ENCODE assay signal across 9 cellular contexts in genomic region chr9:98108540-98109031, GRCh38. TPM values are rescaled to one million over a fixed set of nuclear protein-coding genes. Genes with fewer than 3 reads are reported as not detected.
DNase-seq lines count a peak whose midpoint lies in the region; ATAC-seq and TF ChIP-seq lines count a peak whose summit lies in the region.
"Had no signal": no experiment of that assay in that cellular context is flagged by ENCODE, and none has a peak within 500 bp of the region (broad histone marks: within the 10 kb centered on the region; RNA-seq: fewer than 3 reads in every experiment).

No MANE protein-coding gene starts in this region.

- WGBS in testis, 2 donors: 75 to 85% methylated on average over 5 of the region's 5 CpGs
- 95% methylated on average over 5 of the region's 5 CpGs for WGBS in SK-N-SH (ENCODE audit: low lambda C conversion rate)

- TF ChIP-seq POLR2A in testis (IDR thresholded peaks at IDR 0.05): no peak

- no peaks in the 10 kb centered on the region for H3K79me2 ChIP-seq in SK-N-SH (ENCODE audit: insufficient read depth)

- intact Hi-C loops in mucosa of descending colon (cut with DNase I, micrococcal nuclease) (no loop called here), testis (cut with DNase I; ENCODE audit: low total_unique reads) (no loop called here)

- H2AFZ ChIP-seq in SK-N-SH (ENCODE audit: low read depth): no peak overlapping the region

- no peaks in the 10 kb centered on the region for H3K36me3 ChIP-seq in mucosa of descending colon (ENCODE audit: low read depth)
- H3K36me3 ChIP-seq in testis (ENCODE audit: low read depth, missing control alignments): no peaks in the 10 kb centered on the region
- H3K36me3 ChIP-seq in SK-N-SH (replicated peaks in 1 of 2; ENCODE audit: control insufficient read depth in 1 of 2, insufficient read depth in 2 of 2, low read length in 1 of 2): peaks cover 3 to 16% of the 10 kb centered on the region in 2 experiments

- H3K4me3 ChIP-seq in mucosa of descending colon (no peak overlapping the region), testis (no peak overlapping the region), SK-N-SH (ENCODE audit: low read depth in 2 of 2, low read length in 1 of 2) (no peak overlapping the region)

- H3K4me1 ChIP-seq in mucosa of descending colon (ENCODE audit: low read depth) (peaks cover 7% of the 10 kb centered on the region), testis (no peaks in the 10 kb centered on the region), SK-N-SH (ENCODE audit: control insufficient read depth in 1 of 2, insufficient read depth in 2 of 2, low read depth in 1 of 2, low read length in 1 of 2) (no peaks in the 10 kb centered on the region)

- H3K9ac ChIP-seq in SK-N-SH: no peak overlapping the region

- H3K27me3 ChIP-seq in testis: no peaks in the 10 kb centered on the region
- no peaks in the 10 kb centered on the region for H3K27me3 ChIP-seq in SK-N-SH (ENCODE audit: insufficient read depth)

- TF ChIP-seq CTCF in mucosa of descending colon (IDR thresholded peaks at IDR 0.05) (no peak), testis (IDR thresholded peaks at IDR 0.05) (no peak), SK-N-SH (IDR thresholded peaks at IDR 0.05) (no peak)

- no peak overlapping the region for H3K4me2 ChIP-seq in SK-N-SH

- CTCF ChIA-PET in SK-N-SH (lab: Yijun Ruan, JAX): interaction anchor here (1.3 to 1.9 kb wide), 2 partner anchors 10 kb away, joined by 3 to 6 read pairs; partner anchors contain the start of gene TRIM14

- peak; percentile 38 to 56 for DNase-seq in NOMO-1 (lab: John Stamatoyannopoulos, UW; ENCODE audit: unreplicated experiment in 2 of 2)
- DNase-seq in mucosa of descending colon: peak in 1 of 3 donors; percentile 27
- no peak for DNase-seq in testis
- DNase-seq in SK-N-SH: no peak
- DNase-seq in islet precursor cell: no peak
- DNase-seq in DMS153 treated with DMSO at 0.1 percent for 48 hours (lab: John Stamatoyannopoulos, UW; ENCODE audit: unreplicated experiment): no peak
- DNase-seq: IMR-90 had no signal

- no peaks in the 10 kb centered on the region for H4K20me1 ChIP-seq in SK-N-SH (ENCODE audit: insufficient read depth)

- TF ChIP-seq EP300 in SK-N-SH (IDR thresholded peaks at IDR 0.05; ENCODE audit: borderline replicate concordance in 1 of 2, low read depth in 1 of 2, low read length in 1 of 2): no peak

- no peaks in the 10 kb centered on the region for H3K9me3 ChIP-seq in mucosa of descending colon
- H3K9me3 ChIP-seq in testis: no peaks in the 10 kb centered on the region
- no peaks in the 10 kb centered on the region for H3K9me3 ChIP-seq in SK-N-SH

- no peaks in the 10 kb centered on the region for H3F3A ChIP-seq in SK-N-SH (replicated peaks; ENCODE audit: insufficient read depth)

- ATAC-seq in GM18520 (IDR thresholded peaks at IDR 0.05; ENCODE audit: unreplicated experiment) (peak; percentile 51), GM21825 (IDR thresholded peaks at IDR 0.05; ENCODE audit: unreplicated experiment) (peak; percentile 70), mucosa of descending colon (peak; percentile 74)

- H3K27ac ChIP-seq in testis (no peak overlapping the region), SK-N-SH (ENCODE audit: low read depth in 2 of 2, low read length in 1 of 2) (no peak overlapping the region)

- POLR2A ChIA-PET in SK-N-SH (lab: Yijun Ruan, JAX): interaction anchor here (2.3 kb wide), 1 partner anchor 10 kb away, joined by 6 read pairs; the partner anchor contains the start of gene TRIM14

- H3K9me2 ChIP-seq in SK-N-SH: no peaks in the 10 kb centered on the region

- TF ChIP-seq RAD21 in SK-N-SH (IDR thresholded peaks at IDR 0.05; ENCODE audit: low read length): no peak

TF ChIP-seq in SK-N-SH, 30 proteins besides CTCF, POLR2A, EP300 and RAD21:
- TF ChIP-seq NRF1 (IDR thresholded peaks at IDR 0.05; ENCODE audit: low read depth, low read length) (no peak), GATA2 (CRISPR knock-in tag; IDR thresholded peaks at IDR 0.05) (no peak), TEAD4 (IDR thresholded peaks at IDR 0.05; ENCODE audit: borderline replicate concordance, insufficient read depth) (no peak), FOXJ3 (CRISPR knock-in tag; IDR thresholded peaks at IDR 0.05) (no peak), JUND (IDR thresholded peaks at IDR 0.05) (no peak), RXRA (IDR thresholded peaks at IDR 0.05; ENCODE audit: borderline replicate concordance, low read depth) (no peak), PBX3 (IDR thresholded peaks at IDR 0.05) (no peak), FOXM1 (IDR thresholded peaks at IDR 0.05; ENCODE audit: low read depth) (no peak), SMC3 (IDR thresholded peaks at IDR 0.05; ENCODE audit: low read depth, low read length) (no peak), REST (IDR thresholded peaks at IDR 0.05; ENCODE audit: low read depth, low read length) (no peak), RCOR1 (IDR thresholded peaks at IDR 0.05; ENCODE audit: low read length) (no peak), ZBTB33 (IDR thresholded peaks at IDR 0.05; ENCODE audit: borderline replicate concordance, low read depth) (no peak), RFX5 (IDR thresholded peaks at IDR 0.05; ENCODE audit: low read length) (no peak), POLR2AphosphoS5 (IDR thresholded peaks at IDR 0.05; ENCODE audit: low read depth, low read length) (no peak), FOSL2 (IDR thresholded peaks at IDR 0.05; ENCODE audit: borderline replicate concordance, low read depth) (no peak), CHD2 (IDR thresholded peaks at IDR 0.05; ENCODE audit: low read length, partially characterized antibody) (no peak)

RNA-seq across cellular contexts. Expression of gene TRIM14, which starts 10.4 kb away (rescaled TPM):
- total RNA-seq in mucosa of descending colon (10 to 100 TPM; 44.9 to 67.2 (median 55.6) TPM), testis (10 to 100 TPM; 19.6 to 21.3 TPM)
- polyA plus RNA-seq in testis (ENCODE audit: insufficient read depth, low read depth, low replicate concordance) (17.3 TPM), SK-N-SH (2012; rRNA removed) (13.4 and 15.3 TPM in 2 replicates)
- 10.7 and 16.1 TPM in 2 replicates for polyA plus RNA-seq in SK-N-SH (2012; cell fraction: cytosol; rRNA removed)
- polyA plus RNA-seq in SK-N-SH (2012; cell fraction: nucleus; rRNA removed): 18.3 and 19.3 TPM in 2 replicates

RNA-seq across cellular contexts. Expression of gene NANS, which starts 52.1 kb away (rescaled TPM):
- 100 to 1,000 TPM; 119 to 342 (median 206) TPM for total RNA-seq in mucosa of descending colon
- 10 to 100 TPM; 66.5 to 82.5 TPM for total RNA-seq in testis
- polyA plus RNA-seq in testis (ENCODE audit: insufficient read depth, low read depth, low replicate concordance): 34.7 TPM
- 53.5 and 61.3 TPM in 2 replicates for polyA plus RNA-seq in SK-N-SH (2012; rRNA removed)
- polyA plus RNA-seq in SK-N-SH (2012; cell fraction: cytosol; rRNA removed): 48.8 and 53.9 TPM in 2 replicates
- polyA plus RNA-seq in SK-N-SH (2012; cell fraction: nucleus; rRNA removed): 37.0 and 46.0 TPM in 2 replicates

Comparison
In these comparisons a context has a peak if more than half of its experiments do, and no peak if none do; other contexts are left out.
1. DNase-seq: peak in NOMO-1 (2 of 2); none in testis (single experiment), SK-N-SH (single experiment), islet precursor cell (single experiment) and DMS153 treated with DMSO at 0.1 percent for 48 hours (single experiment).
2. Peak in every context shown above with its lines, with median percentiles within 50 percentile points of each other: ATAC-seq.